Comparison of ENCODE assay signal across 9 cellular contexts in genomic region chr11:73538381-73538872, GRCh38. TPM values are rescaled to one million over a fixed set of nuclear protein-coding genes. Genes with fewer than 3 reads are reported as not detected.
DNase-seq lines count a peak whose midpoint lies in the region; ATAC-seq and TF ChIP-seq lines count a peak whose summit lies in the region.
"Had no signal": no experiment of that assay in that cellular context is flagged by ENCODE, and none has a peak within 500 bp of the region (broad histone marks: within the 10 kb centered on the region; RNA-seq: fewer than 3 reads in every experiment).

No MANE protein-coding gene starts in this region.

- peak overlapping the region; percentile 24 for H2AFZ ChIP-seq in MM.1S (ENCODE audit: low read length)

- H3K36me3 Mint-ChIP-seq in activated T-cell treated with anti-CD3 and anti-CD28 coated beads, Interleukin-2, amount 50 U/mL, for 4 hours (ENCODE audit: insufficient read depth): peaks cover 11% of the 10 kb centered on the region

- H3K9me2 ChIP-seq in MM.1S (replicated peaks; ENCODE audit: insufficient read depth, low read length): no peaks in the 10 kb centered on the region

- peak overlapping the region; percentile 9; the same call in 1 of the 2 replicates for H3K4me3 ChIP-seq in MM.1S (ENCODE audit: low read length)
- H3K4me3 ChIP-seq: esophagus squamous epithelium had no signal

- H3K4me3 Mint-ChIP-seq in activated T-cell treated with anti-CD3 and anti-CD28 coated beads, Interleukin-2, amount 50 U/mL, for 4 hours: no peak overlapping the region

- no peaks in the 10 kb centered on the region for H3K27me3 Mint-ChIP-seq in activated T-cell treated with anti-CD3 and anti-CD28 coated beads, Interleukin-2, amount 50 U/mL, for 4 hours (ENCODE audit: low read depth)

- peaks cover 10% of the 10 kb centered on the region for H3F3A ChIP-seq in MM.1S (ENCODE audit: insufficient read depth, low read length)

- peak; percentile 73 to 87 for ATAC-seq in activated T-cell treated with anti-CD3 and anti-CD28 coated beads, Interleukin-2, amount 50 U/mL, for 4 hours
- ATAC-seq in stimulated activated naive CD8-positive, alpha-beta T cell treated with anti-CD3 and anti-CD28 coated beads, Interleukin-15, Interleukin-2, amounts not matched to agents 100 U/mL and 50 U/mL, for 24 hours: peak; percentile 61

- H3K4me1 ChIP-seq in MM.1S (ENCODE audit: low read length): peaks cover 14% of the 10 kb centered on the region

- peak overlapping the region; percentile 17; the same call in 1 of the 2 replicates for H3K9ac ChIP-seq in MM.1S (ENCODE audit: low read length)

- H3K9me3 ChIP-seq in MM.1S (replicated peaks; ENCODE audit: insufficient read depth, low read length): no peaks in the 10 kb centered on the region
- H3K9me3 ChIP-seq: esophagus squamous epithelium had no signal

- no peaks in the 10 kb centered on the region for H4K20me1 ChIP-seq in MM.1S (ENCODE audit: insufficient read depth, low read length)

- H3K79me2 ChIP-seq in MM.1S (ENCODE audit: low read length): no peaks in the 10 kb centered on the region

- H3K36me3 ChIP-seq in MM.1S (replicated peaks; ENCODE audit: insufficient read depth, low read length): no peaks in the 10 kb centered on the region
- H3K36me3 ChIP-seq: esophagus squamous epithelium had no signal

- no peak for TF ChIP-seq CTCF in MM.1S (IDR thresholded peaks at IDR 0.05; ENCODE audit: low read length)

- peak overlapping the region; percentile 29 for H3K4me2 ChIP-seq in MM.1S (ENCODE audit: low read depth, low read length)

- H3K4me1 Mint-ChIP-seq in activated T-cell treated with anti-CD3 and anti-CD28 coated beads, Interleukin-2, amount 50 U/mL, for 4 hours (ENCODE audit: low read depth): peaks cover 32% of the 10 kb centered on the region

- H3K27me3 ChIP-seq in MM.1S (replicated peaks; ENCODE audit: insufficient read depth, low read length): no peaks in the 10 kb centered on the region
- H3K27me3 ChIP-seq: esophagus squamous epithelium had no signal

- DNase-seq in activated T-cell treated with anti-CD3 and anti-CD28 coated beads, Interleukin-2, amount 50 U/mL, for 4 hours: no peak
- DNase-seq in activated T-cell treated with anti-CD3 and anti-CD28 coated beads for 4 hours (no peak), MM.1S (peak; percentile 74), cerebellar cortex (ENCODE audit: low spot score) (peak; percentile 65), activated gamma-delta T cell (lab: John Stamatoyannopoulos, UW) (no peak), NCI-H2029 treated with DMSO at 0.1 percent for 48 hours (lab: John Stamatoyannopoulos, UW) (no peak), occipital lobe (lab: John Stamatoyannopoulos, UW) (no peak)
- DNase-seq in stimulated activated naive CD8-positive, alpha-beta T cell treated with anti-CD3 and anti-CD28 coated beads, Interleukin-15, Interleukin-2, amounts not matched to agents 100 U/mL and 50 U/mL, for 24 hours: no peak
- DNase-seq: esophagus squamous epithelium had no signal

- no peaks in the 10 kb centered on the region for H3K9me3 Mint-ChIP-seq in activated T-cell treated with anti-CD3 and anti-CD28 coated beads, Interleukin-2, amount 50 U/mL, for 4 hours

- H3K27ac ChIP-seq in MM.1S (ENCODE audit: low read length): peak overlapping the region; percentile 61; the same call in 1 of the 2 replicates
- H3K27ac ChIP-seq: esophagus squamous epithelium had no signal

RNA-seq across cellular contexts. Expression of gene FAM168A, which starts 59.5 kb away (rescaled TPM):
- 1 to 10 TPM; 7.2 to 8.7 (median 8.3) TPM for total RNA-seq in activated T-cell treated with anti-CD3 and anti-CD28 coated beads, Interleukin-2, amount 50 U/mL, for 4 hours
- 70.3 TPM for total RNA-seq in occipital lobe

Comparison
In these comparisons a context has a peak if more than half of its experiments do, and no peak if none do; other contexts are left out.
1. DNase-seq: peak in MM.1S (single experiment) and cerebellar cortex (single experiment); none in activated T-cell treated with anti-CD3 and anti-CD28 coated beads, Interleukin-2, amount 50 U/mL, for 4 hours (single experiment), activated T-cell treated with anti-CD3 and anti-CD28 coated beads for 4 hours (single experiment), stimulated activated naive CD8-positive, alpha-beta T cell treated with anti-CD3 and anti-CD28 coated beads, Interleukin-15, Interleukin-2, amounts not matched to agents 100 U/mL and 50 U/mL, for 24 hours (single experiment), activated gamma-delta T cell (single experiment), NCI-H2029 treated with DMSO at 0.1 percent for 48 hours (single experiment) and occipital lobe (single experiment).